ENCODE assay signal across 5 cellular contexts in genomic region chr1:69213644-69214043, GRCh38.
"Had no signal": no experiment of that assay in that cellular context is flagged by ENCODE, and none has a peak within 500 bp of the region (broad histone marks: within the 10 kb centered on the region; RNA-seq: fewer than 3 reads in every experiment).

No MANE protein-coding gene starts in this region.

- H3K27ac ChIP-seq: HL-60 had no signal

- H3K4me3 ChIP-seq: K562 had no signal

- DNase-seq: IMR-90, KBM-7, KG1 had no signal
